In genomic region chr15:70439880-70440279, GRCh38 we compare ENCODE assay signal across 14 cellular contexts.
DNase-seq lines count a peak whose midpoint lies in the region; ATAC-seq, FAIRE-seq and TF ChIP-seq lines count a peak whose summit lies in the region.
"Had no signal": no experiment of that assay in that cellular context is flagged by ENCODE, and none has a peak within 500 bp of the region (broad histone marks: within the 10 kb centered on the region; RNA-seq: fewer than 3 reads in every experiment).

No MANE protein-coding gene starts in this region.

- no peak overlapping the region for H3K4me3 Mint-ChIP-seq in stimulated activated memory B cell treated with anti-CD40 and anti-IgM and Interleukin-4, amounts not matched to agents 10 μg/mL and 1 μg/mL and 100 μg/mL, for 72 hours
- H3K4me3 Mint-ChIP-seq: CD8-positive, alpha-beta T cell; GM23338 had no signal

- H3K79me2 ChIP-seq in DND-41 (ENCODE audit: insufficient read depth, low read length) = no peaks in the 10 kb centered on the region
- H3K79me2 ChIP-seq in Loucy (ENCODE audit: insufficient read depth, low read length) = no peaks in the 10 kb centered on the region

- H3K27me3 Mint-ChIP-seq in stimulated activated memory B cell treated with anti-CD40 and anti-IgM and Interleukin-4, amounts not matched to agents 10 μg/mL and 1 μg/mL and 100 μg/mL, for 72 hours = peaks cover 23% of the 10 kb centered on the region

- H2BK5ac ChIP-seq in mesenchymal stem cell (ENCODE audit: low read depth, low read length, poor library complexity, severe bottlenecking) = no peak overlapping the region

- no peak overlapping the region for H2BK15ac ChIP-seq in mesenchymal stem cell (ENCODE audit: low read depth, poor library complexity, severe bottlenecking)

- 80% methylated on average over 5 of the region's 5 CpGs for WGBS in mesenchymal stem cell

- FAIRE-seq in GM19239 (lab: Jason Lieb, UNC) = no peak
- FAIRE-seq: A549, GM12878 had no signal

- H3K27me3 ChIP-seq in DND-41 (ENCODE audit: insufficient read depth, low read length, poor library complexity) = no peaks in the 10 kb centered on the region
- H3K27me3 ChIP-seq in Loucy (ENCODE audit: insufficient read depth, low read length, poor library complexity, severe bottlenecking) = no peaks in the 10 kb centered on the region
- peaks cover 71 to 97% of the 10 kb centered on the region in 2 experiments for H3K27me3 ChIP-seq in mesenchymal stem cell (ENCODE audit: control insufficient read depth in 1 of 2, insufficient read depth in 1 of 2, low read length in 2 of 2)

- H3K4me3 ChIP-seq in DND-41 (ENCODE audit: low read depth in 1 of 2, low read length in 2 of 2) (no peak overlapping the region), Loucy (ENCODE audit: low read length, poor library complexity, severe bottlenecking) (no peak overlapping the region), mesenchymal stem cell (ENCODE audit: insufficient read depth in 1 of 2, low read depth in 1 of 2, low read length in 2 of 2) (no peak overlapping the region)
- H3K4me3 ChIP-seq: A549, GM12878, GM23338 had no signal

- H3K4me1 Mint-ChIP-seq in stimulated activated memory B cell treated with anti-CD40 and anti-IgM and Interleukin-4, amounts not matched to agents 10 μg/mL and 1 μg/mL and 100 μg/mL, for 72 hours = peaks cover 19% of the 10 kb centered on the region

- ATAC-seq in DND-41 (ENCODE audit: insufficient read depth, low read depth) = no peak
- no peak for ATAC-seq in stimulated activated memory B cell treated with anti-CD40 and anti-IgM and Interleukin-4, amounts not matched to agents 10 μg/mL and 1 μg/mL and 100 μg/mL, for 72 hours
- ATAC-seq: A549; CD8-positive, alpha-beta T cell; GM12878; GM23338 had no signal

- H3K23ac ChIP-seq in mesenchymal stem cell (ENCODE audit: low read length in 2 of 2) = no peak overlapping the region

- no peak overlapping the region for H3K9ac ChIP-seq in DND-41 (ENCODE audit: low read depth, low read length)
- no peak overlapping the region for H3K9ac ChIP-seq in Loucy (ENCODE audit: low read depth, low read length, poor library complexity, severe bottlenecking)
- H3K9ac ChIP-seq in mesenchymal stem cell (ENCODE audit: low read length) = no peak overlapping the region

- no peaks in the 10 kb centered on the region for H3K79me1 ChIP-seq in mesenchymal stem cell (replicated peaks; ENCODE audit: low read length, poor library complexity, severe bottlenecking)

- H2AK5ac ChIP-seq in mesenchymal stem cell (ENCODE audit: low read length, severe bottlenecking) = no peak overlapping the region

- H3K14ac ChIP-seq in mesenchymal stem cell (ENCODE audit: low read length in 2 of 2) = no peak overlapping the region

- peak overlapping the region; percentile 23 for H3K27ac Mint-ChIP-seq in stimulated activated memory B cell treated with anti-CD40 and anti-IgM and Interleukin-4, amounts not matched to agents 10 μg/mL and 1 μg/mL and 100 μg/mL, for 72 hours
- H3K27ac Mint-ChIP-seq: CD8-positive, alpha-beta T cell; GM23338 had no signal

- H3K27ac ChIP-seq in DND-41 (ENCODE audit: low read length) = peak overlapping the region; percentile 54
- no peak overlapping the region for H3K27ac ChIP-seq in mesenchymal stem cell (ENCODE audit: low read length, poor library complexity, severe bottlenecking)
- H3K27ac ChIP-seq: A549 had no signal

- H2BK12ac ChIP-seq in mesenchymal stem cell (ENCODE audit: low read length in 2 of 2) = no peak overlapping the region

- no peak overlapping the region for H3K4me2 ChIP-seq in DND-41 (ENCODE audit: insufficient read depth, low read length)
- H3K4me2 ChIP-seq in Loucy (ENCODE audit: low read depth, low read length, poor library complexity, severe bottlenecking) = peak overlapping the region; percentile 19
- H3K4me2 ChIP-seq in mesenchymal stem cell (ENCODE audit: low read length, poor library complexity, severe bottlenecking) = no peak overlapping the region
- H3K4me2 ChIP-seq: A549, GM23338 had no signal

- H3K9me3 ChIP-seq in DND-41 (ENCODE audit: insufficient read depth, low read length, severe bottlenecking) (no peaks in the 10 kb centered on the region), Loucy (ENCODE audit: insufficient read depth, low read depth, low read length) (no peaks in the 10 kb centered on the region), mesenchymal stem cell (ENCODE audit: control insufficient read depth, low read length) (no peaks in the 10 kb centered on the region)
- H3K9me3 ChIP-seq: A549 had no signal

- no peak overlapping the region for H3K18ac ChIP-seq in mesenchymal stem cell (ENCODE audit: low read depth in 1 of 2, low read length in 2 of 2)

- H3K4ac ChIP-seq in mesenchymal stem cell (ENCODE audit: low read depth in 1 of 2, low read length in 2 of 2) = no peak overlapping the region

- peaks cover 63% of the 10 kb centered on the region for H3K4me1 ChIP-seq in DND-41 (ENCODE audit: insufficient read depth, low read length)
- H3K4me1 ChIP-seq in Loucy (ENCODE audit: insufficient read depth, low read length, poor library complexity, severe bottlenecking) = peaks cover 49% of the 10 kb centered on the region
- no peaks in the 10 kb centered on the region for H3K4me1 ChIP-seq in mesenchymal stem cell (ENCODE audit: control insufficient read depth, insufficient read depth, low read depth, low read length)

- H2AFZ ChIP-seq in DND-41 (ENCODE audit: low read depth, low read length) (no peak overlapping the region), Loucy (ENCODE audit: low read length) (0 out of 2 replicates have a peak overlapping the region, but pooled peaks have one; percentile 4), mesenchymal stem cell (ENCODE audit: low read depth, low read length) (no peak overlapping the region)
- H2AFZ ChIP-seq: GM23338 had no signal

- H4K8ac ChIP-seq in mesenchymal stem cell (ENCODE audit: low read length) = no peak overlapping the region

- H3K36me3 Mint-ChIP-seq in stimulated activated memory B cell treated with anti-CD40 and anti-IgM and Interleukin-4, amounts not matched to agents 10 μg/mL and 1 μg/mL and 100 μg/mL, for 72 hours = no peaks in the 10 kb centered on the region
- H3K36me3 Mint-ChIP-seq: CD14-positive monocyte; CD8-positive, alpha-beta T cell had no signal

- H2BK120ac ChIP-seq in mesenchymal stem cell (ENCODE audit: low read depth, low read length) = no peak overlapping the region

- H3K36me3 ChIP-seq in DND-41 (ENCODE audit: insufficient read depth, low read length) (no peaks in the 10 kb centered on the region), Loucy (ENCODE audit: insufficient read depth, low read length) (no peaks in the 10 kb centered on the region), mesenchymal stem cell (ENCODE audit: control insufficient read depth in 1 of 2, insufficient read depth in 2 of 2, low read depth in 1 of 2, low read length in 2 of 2) (no peaks in the 10 kb centered on the region)

- H3K9me2 ChIP-seq in Loucy (replicated peaks; ENCODE audit: low read depth, low read length) = no peaks in the 10 kb centered on the region

- H4K91ac ChIP-seq in mesenchymal stem cell (ENCODE audit: low read length) = peak overlapping the region; percentile 40

- no peaks in the 10 kb centered on the region for H3K9me3 Mint-ChIP-seq in stimulated activated memory B cell treated with anti-CD40 and anti-IgM and Interleukin-4, amounts not matched to agents 10 μg/mL and 1 μg/mL and 100 μg/mL, for 72 hours
- H3K9me3 Mint-ChIP-seq: CD14-positive monocyte; CD8-positive, alpha-beta T cell; GM23338 had no signal

- no peaks in the 10 kb centered on the region for H3F3A ChIP-seq in Loucy (ENCODE audit: low read depth)

- TF ChIP-seq CTCF in DND-41 (IDR thresholded peaks at IDR 0.05; ENCODE audit: borderline replicate concordance, extremely low read depth, low read length, poor library complexity, severe bottlenecking) (no peak), Loucy (conservative IDR thresholded peaks at IDR 0.05; ENCODE audit: low read length) (no peak)

- H4K20me1 ChIP-seq in DND-41 (ENCODE audit: insufficient read depth, low read length) (no peaks in the 10 kb centered on the region), Loucy (ENCODE audit: insufficient read depth, low read length, poor library complexity, severe bottlenecking) (no peaks in the 10 kb centered on the region)

- DNase-seq in DND-41 (no peak), mesenchymal stem cell (no peak), GM19239 (ENCODE audit: insufficient read length, low spot score) (no peak), NCI-H187 treated with DMSO at 0.1 percent for 48 hours (lab: John Stamatoyannopoulos, UW) (no peak), glomerular visceral epithelial cell (ENCODE audit: extremely low spot score) (no peak)
- DNase-seq: CD8-positive, alpha-beta T cell; H7; IMR-90 had no signal
